24 cellular contexts compared by ENCODE assay signal in the genomic region with DNA sequence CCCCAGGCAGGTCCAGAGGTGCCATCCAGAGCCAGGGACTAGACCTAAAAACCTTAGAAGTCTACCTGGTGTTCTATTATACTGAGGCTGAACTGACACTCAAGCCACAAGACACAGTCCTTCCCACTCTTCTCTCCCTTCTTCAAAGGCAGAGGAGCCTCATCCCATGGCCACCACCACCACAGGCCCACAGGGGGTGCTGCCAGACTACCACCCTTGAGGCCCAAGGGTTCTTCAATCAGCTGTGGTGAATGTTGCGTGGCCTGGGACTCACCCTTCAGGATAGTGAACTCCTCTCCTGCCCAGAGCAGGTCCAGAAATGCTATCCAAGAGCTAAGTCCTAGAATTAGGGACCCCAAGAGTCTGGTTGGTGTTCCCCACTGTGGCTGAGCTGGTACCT. TPM values are rescaled to one million over a fixed set of nuclear protein-coding genes. Genes with fewer than 3 reads are reported as not detected.
"Had no signal": no experiment of that assay in that cellular context is flagged by ENCODE, and none has a peak within 500 bp of the region (broad histone marks: within the 10 kb centered on the region; RNA-seq: fewer than 3 reads in every experiment).

No MANE protein-coding gene starts in this region.

- H3K27ac Mint-ChIP-seq: naive B cell, nephron had no signal

- H2AFZ ChIP-seq: hepatocyte, parathyroid adenoma had no signal

- H3K4me1 Mint-ChIP-seq: naive B cell, nephron had no signal

- ATAC-seq: left cardiac atrium had no signal

- H3K79me2 ChIP-seq: hepatocyte, parathyroid adenoma had no signal

- H3K4me1 ChIP-seq: esophagus muscularis mucosa, parathyroid adenoma, prostate gland, sigmoid colon, stomach, transverse colon had no signal

- H3K4me3 Mint-ChIP-seq: naive B cell, nephron had no signal

- H3K9me3 ChIP-seq: esophagus muscularis mucosa, prostate gland, sigmoid colon, thoracic aorta, transverse colon had no signal

- DNase-seq: cortex of kidney; dorsolateral prefrontal cortex; effector CD8-positive, alpha-beta T cell; foreskin fibroblast; kidney; left cardiac atrium; mesendoderm; naive B cell; occipital lobe; retina; sigmoid colon; stimulated activated CD4-positive, alpha-beta T cell treated with anti-CD3 and anti-CD28 coated beads, Interleukin-12 subunit alpha, Interleukin-12 subunit beta, amount 100 ng/mL, for 4 hours; stimulated activated naive CD4-positive, alpha-beta T cell; stomach; substantia nigra; transverse colon had no signal

- H3K4me2 ChIP-seq: hepatocyte had no signal

- H3K4me3 ChIP-seq: dorsolateral prefrontal cortex, esophagus muscularis mucosa, hepatocyte, prostate gland, sigmoid colon, skin epidermis, stomach, thoracic aorta, transverse colon had no signal

- FAIRE-seq: endometrium, kidney had no signal

- H3K27me3 ChIP-seq: hepatocyte, sigmoid colon, stomach had no signal

- H3K36me3 ChIP-seq: esophagus muscularis mucosa, prostate gland, sigmoid colon, stomach, thoracic aorta, transverse colon had no signal

- H3K27ac ChIP-seq: dorsolateral prefrontal cortex, esophagus muscularis mucosa, hepatocyte, parathyroid adenoma, prostate gland, sigmoid colon, skin epidermis, stomach, thoracic aorta, transverse colon had no signal

- H3K9ac ChIP-seq: parathyroid adenoma had no signal

RNA-seq across cellular contexts. Expression of gene KLB, which starts 23.0 kb away (rescaled TPM):
- total RNA-seq: kidney, occipital lobe, thoracic aorta had no signal
